Comparison of ENCODE assay signal across 8 cellular contexts in genomic region chr13:84896128-84896527, GRCh38.
A peak's percentile ranks its signal among the peaks of the same experiment; 100 is the strongest.
DNase-seq lines count a peak whose midpoint lies in the region; ATAC-seq and TF ChIP-seq lines count a peak whose summit lies in the region.

No MANE protein-coding gene starts in this region.

- DNase-seq in AG04449 (ENCODE audit: low read depth, low spot score) (peak; percentile 5), GM03348 (ENCODE audit: low spot score) (peak; percentile 59), NT2/D1 (ENCODE audit: low read depth, low spot score) (peak; percentile 54), body of pancreas (peak; percentile 18 to 37 (median 24)), kidney tubule cell (ENCODE audit: low spot score) (peak; percentile 51), testis (peak; percentile 25)

- H3K27ac ChIP-seq in body of pancreas (no peak overlapping the region), testis (no peak overlapping the region)

- H3K36me3 ChIP-seq in NT2/D1 (ENCODE audit: insufficient read depth, insufficient read length, low read length) (no peaks in the 10 kb centered on the region), body of pancreas (replicated peaks in 1 of 2; ENCODE audit: insufficient read depth in 1 of 2, low read depth in 2 of 2) (no peaks in the 10 kb centered on the region), testis (ENCODE audit: low read depth, missing control alignments) (no peaks in the 10 kb centered on the region)

- ATAC-seq in HG03354 (IDR thresholded peaks at IDR 0.05; ENCODE audit: poor library complexity, severe bottlenecking, unreplicated experiment) (peak; percentile 69), body of pancreas (peak; percentile 53), GM18873 (IDR thresholded peaks at IDR 0.05; ENCODE audit: low FRiP score, unreplicated experiment) (no peak)

- no peak overlapping the region for H3K9ac ChIP-seq in NT2/D1 (ENCODE audit: insufficient read length, low read depth)

- H3K9me3 ChIP-seq in NT2/D1 (ENCODE audit: insufficient read depth, low read length) (no peaks in the 10 kb centered on the region), body of pancreas (no peaks in the 10 kb centered on the region), testis (no peaks in the 10 kb centered on the region)

- intact Hi-C loops in body of pancreas (cut with DNase I) (no loop called here), testis (cut with DNase I; ENCODE audit: low total_unique reads) (loop anchor here (5.0 kb wide), 1 partner anchor 911 kb away; no protein-coding TSS in a partner anchor)

- POLR2A ChIA-PET in AG04449 (lab: Yijun Ruan, JAX): no interaction called here

- H3K27me3 ChIP-seq in NT2/D1 (ENCODE audit: insufficient read depth, insufficient read length) (no peaks in the 10 kb centered on the region), body of pancreas (no peaks in the 10 kb centered on the region), testis (no peaks in the 10 kb centered on the region)

- WGBS in body of pancreas, 2 donors: 5 to 7% methylated on average over 9 of the region's 9 CpGs
- 9 to 10% methylated on average over 9 of the region's 9 CpGs for WGBS in testis, 2 donors

- TF ChIP-seq POLR2A in body of pancreas (IDR thresholded peaks at IDR 0.05): no peak
- no peak for TF ChIP-seq POLR2A in testis (IDR thresholded peaks at IDR 0.05)

- no peak overlapping the region for H3K4me3 ChIP-seq in AG04449 (ENCODE audit: low read depth, low read length)
- H3K4me3 ChIP-seq in NT2/D1 (ENCODE audit: insufficient read length, low read depth): no peak overlapping the region
- H3K4me3 ChIP-seq in body of pancreas: no peak overlapping the region
- H3K4me3 ChIP-seq in testis: no peak overlapping the region

- CTCF ChIA-PET in AG04449 (lab: Yijun Ruan, JAX): interaction anchor here (0.7 to 1.9 kb wide), 8 partner anchors 8 to 932 kb away, joined by 3 to 13 read pairs (median 4); no protein-coding TSS in a partner anchor

- TF ChIP-seq CTCF in AG04449 (IDR thresholded peaks at IDR 0.05; ENCODE audit: insufficient read depth, low read length, missing control alignments): peak; percentile 40
- peak; percentile 11 to 75 (median 62) for TF ChIP-seq CTCF in body of pancreas (IDR thresholded peaks at IDR 0.05)
- peak; percentile 49 to 63 (median 56) for TF ChIP-seq CTCF in testis (IDR thresholded peaks at IDR 0.05)

- H3K4me1 ChIP-seq in NT2/D1 (ENCODE audit: insufficient read depth, insufficient read length) (no peaks in the 10 kb centered on the region), body of pancreas (no peaks in the 10 kb centered on the region), testis (no peaks in the 10 kb centered on the region)

Comparison
In these comparisons a context has a peak if more than half of its experiments do, and no peak if none do; other contexts are left out.
1. DNase-seq: peak in every context shown above with its lines; median percentile 59 in GM03348; 54 in NT2/D1; 51 in kidney tubule cell; 25 in testis; 24 in body of pancreas; 5 in AG04449.